In genomic region chr7:75639071-75639892, GRCh38 we compare ENCODE assay signal across 8 cellular contexts.
A peak's percentile ranks its signal among the peaks of the same experiment; 100 is the strongest.
DNase-seq lines count a peak whose midpoint lies in the region; TF ChIP-seq lines count a peak whose summit lies in the region.

No MANE protein-coding gene starts in this region.

- no peaks in the 10 kb centered on the region for H3K27me3 ChIP-seq in brain microvascular endothelial cell (replicated peaks)
- H3K27me3 ChIP-seq in skeletal muscle tissue (ENCODE audit: control insufficient read depth in 3 of 3, insufficient read depth in 3 of 3, low read length in 3 of 3), result peaks cover 0 to 3% (median 0%) of the 10 kb centered on the region in 3 donors

- H3K27ac ChIP-seq in brain microvascular endothelial cell (no peak overlapping the region), skeletal muscle tissue (ENCODE audit: low read depth, low read length) (peak overlapping the region; percentile 40)

- H3K27ac Mint-ChIP-seq in CD14-positive monocyte (peak overlapping the region; percentile 65 to 93 (median 82)), immature natural killer cell (peak overlapping the region in 5 of 6 donors; percentile 43 to 71 (median 66))
- H3K27ac Mint-ChIP-seq in T-helper 1 cell treated with Interleukin-12 subunit alpha and Interleukin-12 subunit beta and Interleukin-4 antibody, amounts not matched to agents 30 μg/mL and 1 μg/mL, for 36 hours, result no peak overlapping the region

- H3K4me3 ChIP-seq in brain microvascular endothelial cell (ENCODE audit: low read depth, low read length) (peak overlapping the region; percentile 61), skeletal muscle tissue (ENCODE audit: low read length in 3 of 3) (peak overlapping the region; percentile 63 to 72 (median 71))

- H3K36me3 Mint-ChIP-seq in CD14-positive monocyte, result peaks cover 4 to 8% of the 10 kb centered on the region in 2 donors
- peaks cover 1% of the 10 kb centered on the region for H3K36me3 Mint-ChIP-seq in T-helper 1 cell treated with Interleukin-12 subunit alpha and Interleukin-12 subunit beta and Interleukin-4 antibody, amounts not matched to agents 30 μg/mL and 1 μg/mL, for 36 hours (ENCODE audit: low read depth)
- H3K36me3 Mint-ChIP-seq in immature natural killer cell, result no peaks in the 10 kb centered on the region

- TF ChIP-seq CTCF in CD14-positive monocyte (IDR thresholded peaks at IDR 0.05), result no peak
- TF ChIP-seq CTCF in brain microvascular endothelial cell (IDR thresholded peaks at IDR 0.05; ENCODE audit: low read depth, low read length, missing control alignments), result no peak

- peaks cover 33% of the 10 kb centered on the region for H3K4me1 Mint-ChIP-seq in CD14-positive monocyte
- peaks cover 2% of the 10 kb centered on the region for H3K4me1 Mint-ChIP-seq in T-helper 1 cell treated with Interleukin-12 subunit alpha and Interleukin-12 subunit beta and Interleukin-4 antibody, amounts not matched to agents 30 μg/mL and 1 μg/mL, for 36 hours (ENCODE audit: low read depth)
- peaks cover 15 to 31% of the 10 kb centered on the region in 2 donors for H3K4me1 Mint-ChIP-seq in immature natural killer cell

- peak overlapping the region; percentile 35 to 65 (median 60) for H3K9ac ChIP-seq in skeletal muscle tissue (ENCODE audit: low read depth in 1 of 3, low read length in 3 of 3)

- DNase-seq in CD14-positive monocyte (ENCODE audit: low spot score), result no peak
- peak; percentile 62 for DNase-seq in HPDE6-E6E7 (ENCODE audit: extremely low spot score)
- no peak for DNase-seq in brain microvascular endothelial cell
- DNase-seq in immature natural killer cell, result peak; percentile 12 to 39 (median 33)
- no peak for DNase-seq in hepatic stellate cell (ENCODE audit: low spot score)
- DNase-seq in SIG-M5 (lab: John Stamatoyannopoulos, UW), result no peak

- H3K9me3 Mint-ChIP-seq in CD14-positive monocyte (peaks cover 0 to 3% (median 0%) of the 10 kb centered on the region in 7 donors), immature natural killer cell (no peaks in the 10 kb centered on the region)
- H3K9me3 Mint-ChIP-seq in T-helper 1 cell treated with Interleukin-12 subunit alpha and Interleukin-12 subunit beta and Interleukin-4 antibody, amounts not matched to agents 30 μg/mL and 1 μg/mL, for 36 hours, result no peaks in the 10 kb centered on the region

- intact Hi-C loops in CD14-positive monocyte (cut with micrococcal nuclease), result no loop called here

- peaks cover 0 to 5% (median 0%) of the 10 kb centered on the region in 3 donors for H3K27me3 Mint-ChIP-seq in CD14-positive monocyte (ENCODE audit: low read depth in 3 of 3)
- peaks cover 42% of the 10 kb centered on the region for H3K27me3 Mint-ChIP-seq in T-helper 1 cell treated with Interleukin-12 subunit alpha and Interleukin-12 subunit beta and Interleukin-4 antibody, amounts not matched to agents 30 μg/mL and 1 μg/mL, for 36 hours (ENCODE audit: low read depth)
- peaks cover 4 to 9% (median 4%) of the 10 kb centered on the region in 3 donors for H3K27me3 Mint-ChIP-seq in immature natural killer cell (ENCODE audit: low read depth in 3 of 3)

- H3K4me1 ChIP-seq in skeletal muscle tissue (ENCODE audit: control insufficient read depth in 3 of 3, insufficient read depth in 3 of 3, low read length in 3 of 3), result peaks cover 10 to 18% (median 12%) of the 10 kb centered on the region in 3 donors

- in situ Hi-C loops in brain microvascular endothelial cell (cut with HindIII; ENCODE audit: low pct_ligation_motif_present, low sequenced_read_pairs), result no loop called here

- H3K36me3 ChIP-seq in brain microvascular endothelial cell (replicated peaks), result no peaks in the 10 kb centered on the region
- no peaks in the 10 kb centered on the region for H3K36me3 ChIP-seq in skeletal muscle tissue (ENCODE audit: control insufficient read depth in 3 of 3, insufficient read depth in 3 of 3, low read length in 3 of 3)

- H3K9me3 ChIP-seq in skeletal muscle tissue (ENCODE audit: control insufficient read depth in 3 of 3, low read length in 3 of 3), result peaks cover 0 to 7% (median 0%) of the 10 kb centered on the region in 3 donors

- H3K4me3 Mint-ChIP-seq in CD14-positive monocyte (peak overlapping the region; percentile 90 to 94), immature natural killer cell (peak overlapping the region; percentile 79 to 90 (median 88))
- peak overlapping the region; percentile 81 for H3K4me3 Mint-ChIP-seq in T-helper 1 cell treated with Interleukin-12 subunit alpha and Interleukin-12 subunit beta and Interleukin-4 antibody, amounts not matched to agents 30 μg/mL and 1 μg/mL, for 36 hours

Comparison
In these comparisons a context has a peak if more than half of its experiments do, and no peak if none do; other contexts are left out.
1. DNase-seq: peak in HPDE6-E6E7 (single experiment) and immature natural killer cell (3 of 3); none in CD14-positive monocyte (single experiment), brain microvascular endothelial cell (single experiment), hepatic stellate cell (single experiment) and SIG-M5 (single experiment).
2. Peak in every context shown above with its lines, with median percentiles within 50 percentile points of each other: H3K4me3 Mint-ChIP-seq.